In the genomic region with DNA sequence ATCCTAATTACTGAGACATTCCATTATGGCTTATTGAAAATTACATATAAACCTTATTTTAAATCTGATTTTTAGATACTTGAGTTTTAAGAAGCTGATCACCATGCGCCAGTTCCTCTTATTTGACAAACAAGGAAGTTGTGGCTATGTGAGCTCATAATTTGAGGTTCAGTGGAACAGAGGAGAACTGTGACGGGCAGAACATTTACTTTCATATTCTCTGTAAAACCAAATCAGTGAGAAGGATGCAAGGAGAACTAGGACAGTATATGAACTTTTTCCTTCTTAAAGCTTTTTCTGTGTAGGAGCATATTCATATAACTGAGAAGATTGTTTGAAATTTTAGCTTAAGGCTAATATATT, we compare ENCODE assay signal across 8 cellular contexts.
DNase-seq lines count a peak whose midpoint lies in the region; ATAC-seq and TF ChIP-seq lines count a peak whose summit lies in the region.

No MANE protein-coding gene starts in this region.

- H3K27ac Mint-ChIP-seq in stimulated activated naive CD8-positive, alpha-beta T cell treated with anti-CD3 and anti-CD28 coated beads, Interleukin-15, amount 100 ng/mL, for 72 hours, result peak overlapping the region in 1 of 2 donors; percentile 95

- H3K4me1 Mint-ChIP-seq in stimulated activated naive CD8-positive, alpha-beta T cell treated with anti-CD3 and anti-CD28 coated beads, Interleukin-15, amount 100 ng/mL, for 72 hours, result peaks cover 64% of the 10 kb centered on the region

- ATAC-seq in HG03520 (IDR thresholded peaks at IDR 0.05; ENCODE audit: unreplicated experiment), result peak; percentile 77
- peak; percentile 73 for ATAC-seq in stimulated activated naive CD8-positive, alpha-beta T cell treated with anti-CD3 and anti-CD28 coated beads, Interleukin-15, amount 100 ng/mL, for 72 hours

- H3K9me3 Mint-ChIP-seq in stimulated activated naive CD8-positive, alpha-beta T cell treated with anti-CD3 and anti-CD28 coated beads, Interleukin-15, amount 100 ng/mL, for 72 hours, result peaks cover 0 to 6% of the 10 kb centered on the region in 2 donors

- peak; percentile 65 for DNase-seq in GM13977 (ENCODE audit: low spot score)
- peak; percentile 44 for DNase-seq in GM20000 (ENCODE audit: low spot score)
- peak; percentile 6 for DNase-seq in activated gamma-delta T cell treated with anti-CD3 and anti-CD28 coated beads, Interleukin-2, amount 50 U/mL, for 16 hours (ENCODE audit: low read depth)
- no peak for DNase-seq in stimulated activated naive CD8-positive, alpha-beta T cell treated with anti-CD3 and anti-CD28 coated beads, Interleukin-15, amount 100 ng/mL, for 72 hours
- DNase-seq in T-helper 9 cell, result no peak
- DNase-seq in NCI-H446 (lab: John Stamatoyannopoulos, UW), result no peak
- DNase-seq in RKO (ENCODE audit: low spot score), result no peak

- peak overlapping the region; percentile 52 to 91 for H3K4me3 Mint-ChIP-seq in stimulated activated naive CD8-positive, alpha-beta T cell treated with anti-CD3 and anti-CD28 coated beads, Interleukin-15, amount 100 ng/mL, for 72 hours

- in situ Hi-C loops in GM13977 (cut with MboI; ENCODE audit: low pct_unique_long_range_greater_than_20kb, low sequenced_read_pairs, unreplicated experiment), result loop anchor here (10.0 kb wide), 1 partner anchor 119 kb away; no protein-coding TSS in a partner anchor

- no peaks in the 10 kb centered on the region for H3K27me3 Mint-ChIP-seq in stimulated activated naive CD8-positive, alpha-beta T cell treated with anti-CD3 and anti-CD28 coated beads, Interleukin-15, amount 100 ng/mL, for 72 hours

- TF ChIP-seq CTCF in GM13977 (IDR thresholded peaks at IDR 0.05; ENCODE audit: extremely low read depth, insufficient read depth, missing control alignments) (no peak), GM20000 (IDR thresholded peaks at IDR 0.05; ENCODE audit: extremely low read depth, missing control alignments) (no peak)

Comparison
In these comparisons a context has a peak if more than half of its experiments do, and no peak if none do; other contexts are left out.
1. DNase-seq: peak in GM13977 (single experiment), GM20000 (single experiment) and activated gamma-delta T cell treated with anti-CD3 and anti-CD28 coated beads, Interleukin-2, amount 50 U/mL, for 16 hours (single experiment); none in stimulated activated naive CD8-positive, alpha-beta T cell treated with anti-CD3 and anti-CD28 coated beads, Interleukin-15, amount 100 ng/mL, for 72 hours (0 of 2), T-helper 9 cell (single experiment), NCI-H446 (0 of 2) and RKO (single experiment).